Comparison of ENCODE assay signal across 8 cellular contexts in the genomic region with DNA sequence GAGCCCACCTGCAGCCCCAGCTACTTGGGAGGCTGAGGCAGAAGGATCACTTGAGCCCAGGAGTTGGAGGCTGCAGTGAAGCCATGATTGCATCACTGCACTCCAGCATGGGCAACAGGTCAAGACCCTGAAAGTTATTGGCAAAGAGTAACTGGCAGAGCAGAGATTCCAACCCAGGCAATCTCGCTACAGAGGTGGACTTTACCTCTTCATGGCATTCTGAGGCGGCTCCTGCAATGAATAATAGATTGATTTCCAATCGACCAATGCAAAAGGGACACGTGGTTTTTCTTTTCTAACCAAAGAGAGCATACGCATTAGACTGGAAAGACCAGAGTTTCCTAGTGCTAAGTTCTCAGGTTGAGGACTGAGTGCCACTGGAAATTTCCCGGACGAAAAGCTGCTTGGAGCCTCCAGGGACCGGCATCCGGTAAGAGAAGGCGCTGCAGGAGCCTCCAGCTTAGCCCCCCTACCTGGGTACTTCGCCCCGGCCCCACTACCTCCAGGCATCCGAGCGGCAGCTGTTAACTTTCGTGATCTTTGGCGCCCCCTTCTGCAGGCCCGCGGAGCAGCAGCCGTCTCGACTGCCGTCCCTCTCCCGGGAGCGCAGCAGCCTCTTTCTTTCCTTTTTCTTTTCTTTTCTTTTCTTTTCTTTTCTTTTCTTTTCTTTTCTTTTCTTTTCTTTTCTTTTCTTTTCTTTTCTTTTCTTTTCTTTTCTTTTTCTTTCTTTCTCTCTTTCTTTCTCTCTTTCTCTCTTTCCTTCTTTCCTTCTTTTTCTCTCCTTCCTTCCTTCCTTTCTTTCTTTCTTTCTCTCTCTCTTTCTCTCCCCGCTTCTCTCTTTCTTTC. TPM values are rescaled to one million over a fixed set of nuclear protein-coding genes. Genes with fewer than 3 reads are reported as not detected.
A peak's percentile ranks its signal among the peaks of the same experiment; 100 is the strongest.
DNase-seq lines count a peak whose midpoint lies in the region; ATAC-seq and TF ChIP-seq lines count a peak whose summit lies in the region.

No MANE protein-coding gene starts in this region.

- 7 to 11% methylated on average over 20 to 22 of the region's 24 CpGs for WGBS in esophagus squamous epithelium, 2 donors

- H3K9me3 ChIP-seq in BLaER1 (no peaks in the 10 kb centered on the region), esophagus squamous epithelium (no peaks in the 10 kb centered on the region)

- peak overlapping the region; percentile 45 for H3K4me2 ChIP-seq in BLaER1

- no peak for ATAC-seq in naive thymus-derived CD8-positive, alpha-beta T cell
- ATAC-seq in GM18520 (IDR thresholded peaks at IDR 0.05; ENCODE audit: unreplicated experiment) = no peak

- H3K36me3 ChIP-seq in BLaER1 (no peaks in the 10 kb centered on the region), esophagus squamous epithelium (no peaks in the 10 kb centered on the region)

- peak overlapping the region in 4 of 10 donors; percentile 8 to 31 (median 17) for H3K4me3 Mint-ChIP-seq in naive thymus-derived CD8-positive, alpha-beta T cell

- H3K27me3 ChIP-seq in BLaER1 (peaks cover 23% of the 10 kb centered on the region; the same call in 1 of the 2 replicates), esophagus squamous epithelium (no peaks in the 10 kb centered on the region)

- DNase-seq in HEK293T (ENCODE audit: extremely low spot score) = peak; percentile 77
- peak; percentile 74 to 77 for DNase-seq in NOMO-1 (lab: John Stamatoyannopoulos, UW; ENCODE audit: unreplicated experiment in 2 of 2)
- peak; percentile 89 for DNase-seq in activated T-cell treated with anti-CD3 and anti-CD28 coated beads, Interleukin-2, amount 50 U/mL, for 1 hour
- DNase-seq in esophagus squamous epithelium (lab: John Stamatoyannopoulos, UW) = no peak
- DNase-seq in naive thymus-derived CD8-positive, alpha-beta T cell = peak; percentile 70 to 89 (median 82)
- peak; percentile 72 for DNase-seq in stimulated activated naive CD4-positive, alpha-beta T cell treated with Interleukin-2 at 50 U/mL for 16 hours (lab: John Stamatoyannopoulos, UW)

- no peak overlapping the region for H3K4me3 ChIP-seq in BLaER1
- H3K4me3 ChIP-seq in esophagus squamous epithelium = peak overlapping the region; percentile 17 to 55 (median 26)

- no peaks in the 10 kb centered on the region for H3K9me3 Mint-ChIP-seq in naive thymus-derived CD8-positive, alpha-beta T cell

- peak; percentile 81 to 94 (median 87) for TF ChIP-seq CTCF in esophagus squamous epithelium (IDR thresholded peaks at IDR 0.05)

- intact Hi-C loops in esophagus squamous epithelium (cut with DNase I) = no loop called here

- H3K27ac ChIP-seq in BLaER1 (no peak overlapping the region), esophagus squamous epithelium (peak overlapping the region; percentile 8 to 97 (median 76))

- peak overlapping the region in 2 of 10 donors; percentile 4 to 22 for H3K27ac Mint-ChIP-seq in naive thymus-derived CD8-positive, alpha-beta T cell

- no peaks in the 10 kb centered on the region for H3K27me3 Mint-ChIP-seq in naive thymus-derived CD8-positive, alpha-beta T cell

- POLR2A ChIA-PET in HEK293T (lab: Yijun Ruan, JAX) = interaction anchor here (1.0 to 2.7 kb wide), 5 partner anchors 8 to 119 kb away, joined by 3 to 16 read pairs (median 3); partner anchors contain the start of genes AP4M1, MCM7 and ZKSCAN1
- POLR2A ChIA-PET in naive thymus-derived CD8-positive, alpha-beta T cell (lab: Charles Lee) = interaction anchor here (0.6 to 15.9 kb wide), 9 partner anchors 11 to 298 kb away, joined by 3 to 252 read pairs (median 5); partner anchors contain the start of genes AP4M1, CNPY4, GPC2 and MCM7

- no peaks in the 10 kb centered on the region for H3K36me3 Mint-ChIP-seq in naive thymus-derived CD8-positive, alpha-beta T cell

- H3K4me1 ChIP-seq in BLaER1 (peaks cover 41% of the 10 kb centered on the region), esophagus squamous epithelium (peaks cover 15 to 60% (median 28%) of the 10 kb centered on the region in 3 donors)

- peaks cover 14 to 35% (median 34%) of the 10 kb centered on the region in 4 donors for H3K4me1 Mint-ChIP-seq in naive thymus-derived CD8-positive, alpha-beta T cell

- H4K20me1 ChIP-seq in BLaER1 = no peaks in the 10 kb centered on the region

- no peak overlapping the region for H3K9ac ChIP-seq in BLaER1

- TF ChIP-seq POLR2A in esophagus squamous epithelium (IDR thresholded peaks at IDR 0.05) = no peak

- CTCF ChIA-PET in HEK293T (lab: Yijun Ruan, JAX) = interaction anchor here (0.7 to 1.8 kb wide), 13 partner anchors 8 to 298 kb away, joined by 3 to 8 read pairs (median 5); partner anchors contain the start of genes GAL3ST4, LAMTOR4 and ZCWPW1

TF ChIP-seq in HEK293T, 16 proteins besides CTCF, POLR2A, EP300 and RAD21:
- TF ChIP-seq NFRKB (IDR thresholded peaks at IDR 0.05) (no peak), BHLHE40 (IDR thresholded peaks at IDR 0.05; ENCODE audit: borderline replicate concordance) (no peak), TARDBP (IDR thresholded peaks at IDR 0.05) (no peak), L3MBTL2 (conservative IDR thresholded peaks at IDR 0.05) (0 out of 2 replicates have a peak, but pooled peaks have one; percentile 18)
TF ChIP-seq in HEK293T: peak in this region for 1.

RNA-seq across cellular contexts. Expression of gene MBLAC1, which starts 4.1 kb away (rescaled TPM):
- total RNA-seq in esophagus squamous epithelium = 1 to 10 TPM; 2.1 to 6.7 (median 2.9) TPM
- 1 to 10 TPM; 5.6 to 7.2 TPM for total RNA-seq in naive thymus-derived CD8-positive, alpha-beta T cell
- polyA plus RNA-seq in naive thymus-derived CD8-positive, alpha-beta T cell = 1 to 10 TPM; 2.1 to 2.3 (median 2.1) TPM

RNA-seq across cellular contexts. Expression of gene CNPY4, which starts 11.4 kb away (rescaled TPM):
- total RNA-seq in esophagus squamous epithelium = 1 to 10 TPM in 3 of 4 donors, under 1 TPM in 1; 0.87 to 5.3 (median 3.1) TPM
- total RNA-seq in naive thymus-derived CD8-positive, alpha-beta T cell = 10 to 100 TPM; 99.0 to 99.6 TPM
- polyA plus RNA-seq in naive thymus-derived CD8-positive, alpha-beta T cell = 10 to 100 TPM; 19.8 to 23.5 (median 20.6) TPM

RNA-seq across cellular contexts. Expression of gene TAF6, which starts 11.7 kb away (rescaled TPM):
- 10 to 100 TPM; 24.4 to 40.6 (median 30.5) TPM for total RNA-seq in esophagus squamous epithelium
- total RNA-seq in naive thymus-derived CD8-positive, alpha-beta T cell = 10 to 100 TPM; 61.6 to 68.7 TPM
- polyA plus RNA-seq in naive thymus-derived CD8-positive, alpha-beta T cell = 10 to 100 TPM; 21.3 to 39.0 (median 31.5) TPM

RNA-seq across cellular contexts. Expression of gene LAMTOR4, which starts 17.9 kb away (rescaled TPM):
- total RNA-seq in esophagus squamous epithelium = 100 to 1,000 TPM in 1 of 4 donors, 10 to 100 TPM in 3; 71.8 to 138 (median 86.7) TPM
- 100 to 1,000 TPM; 170 to 206 TPM for total RNA-seq in naive thymus-derived CD8-positive, alpha-beta T cell
- polyA plus RNA-seq in naive thymus-derived CD8-positive, alpha-beta T cell = 100 to 1,000 TPM; 403 to 435 (median 430) TPM

RNA-seq across cellular contexts. Expression of gene TRAPPC14, which starts 27.7 kb away (rescaled TPM):
- 10 to 100 TPM in 3 of 4 donors, 1 to 10 TPM in 1; 9.3 to 20.2 (median 13.1) TPM for total RNA-seq in esophagus squamous epithelium
- total RNA-seq in naive thymus-derived CD8-positive, alpha-beta T cell = 100 to 1,000 TPM; 103 to 109 TPM
- polyA plus RNA-seq in naive thymus-derived CD8-positive, alpha-beta T cell = 1 to 10 TPM; 2.1 to 4.5 (median 2.4) TPM

Comparison
In these comparisons a context has a peak if more than half of its experiments do, and no peak if none do; other contexts are left out.
1. RNA of gene CNPY4, which starts 11.4 kb away (total RNA-seq): 99.0 to 99.6 TPM in naive thymus-derived CD8-positive, alpha-beta T cell; 0.87 to 5.3 TPM in esophagus squamous epithelium; every median in the first group is over 10 times any median in the second.